1 cellular context compared by ENCODE assay signal in the genomic region with DNA sequence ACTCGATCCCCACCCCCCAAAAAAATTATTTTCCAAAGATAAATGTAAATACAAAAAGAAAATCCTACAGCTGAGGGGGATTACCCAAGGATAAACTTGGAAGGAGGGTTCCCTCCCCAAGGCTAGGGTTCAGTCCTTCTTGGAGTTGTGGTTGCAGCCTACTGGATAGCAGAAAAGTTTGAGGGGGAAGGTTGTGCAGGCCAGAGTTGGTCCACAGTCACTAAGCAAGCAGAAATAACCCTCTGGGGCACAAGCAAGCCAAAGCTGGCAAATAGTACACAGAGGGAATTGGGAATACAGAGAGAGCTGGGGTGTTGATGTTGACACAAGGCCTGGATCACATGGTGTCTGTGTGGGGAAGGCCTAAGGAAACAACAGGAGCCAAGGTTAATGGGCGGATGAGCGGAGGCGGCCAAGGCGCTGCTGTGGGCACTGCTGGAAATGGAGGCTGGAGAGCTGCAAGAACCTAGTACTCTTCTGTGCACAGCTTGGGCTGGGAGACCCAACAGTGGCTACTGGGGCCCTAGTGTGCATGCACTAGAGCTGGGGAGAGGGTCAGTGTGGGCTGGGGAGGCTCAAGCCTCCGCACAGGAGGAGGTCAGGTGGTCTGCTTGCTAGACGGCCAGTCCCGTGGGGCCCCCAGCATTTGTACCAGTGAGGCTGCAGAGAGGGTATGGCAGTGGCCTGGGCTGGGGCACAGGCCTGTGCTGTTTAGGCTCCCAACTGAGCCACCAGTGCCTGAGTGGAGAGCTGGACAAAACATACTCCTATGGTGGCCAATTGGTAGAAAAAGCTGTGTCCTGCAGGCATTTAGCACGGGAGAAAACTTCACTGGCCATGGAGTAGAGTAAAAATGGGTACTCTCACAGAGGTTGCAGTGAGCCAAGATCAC.
TF ChIP-seq lines count a peak whose summit lies in the region.

No MANE protein-coding gene starts in this region.

TF ChIP-seq in H1, 55 proteins besides CTCF, POLR2A, EP300 and RAD21:
- TF ChIP-seq HDAC6 (IDR thresholded peaks at IDR 0.05; ENCODE audit: low read depth, low read length) (no peak), BRCA1 (IDR thresholded peaks at IDR 0.05; ENCODE audit: low read depth, low read length) (no peak), POU5F1 (IDR thresholded peaks at IDR 0.05; ENCODE audit: low read depth, low read length) (no peak), BCL11A (IDR thresholded peaks at IDR 0.05; ENCODE audit: low read depth in 2 of 2, low read length in 2 of 2) (no peak), SIX5 (IDR thresholded peaks at IDR 0.05; ENCODE audit: low read depth, low read length) (no peak), RFX5 (IDR thresholded peaks at IDR 0.05; ENCODE audit: borderline replicate concordance, low read depth, low read length) (no peak), CBX8 (IDR thresholded peaks at IDR 0.05; ENCODE audit: borderline replicate concordance, low read depth, low read length) (no peak), TEAD4 (IDR thresholded peaks at IDR 0.05; ENCODE audit: low read depth, low read length) (no peak), GABPA (IDR thresholded peaks at IDR 0.05; ENCODE audit: borderline replicate concordance, insufficient read depth, low read length) (no peak), NRF1 (IDR thresholded peaks at IDR 0.05; ENCODE audit: low read depth, low read length) (no peak), BACH1 (IDR thresholded peaks at IDR 0.05; ENCODE audit: low read length) (no peak), CREB1 (IDR thresholded peaks at IDR 0.05) (no peak), SAP30 (IDR thresholded peaks at IDR 0.05; ENCODE audit: insufficient read depth, insufficient replicate concordance, low read length) (no peak)
- TF ChIP-seq, protein P1, sequence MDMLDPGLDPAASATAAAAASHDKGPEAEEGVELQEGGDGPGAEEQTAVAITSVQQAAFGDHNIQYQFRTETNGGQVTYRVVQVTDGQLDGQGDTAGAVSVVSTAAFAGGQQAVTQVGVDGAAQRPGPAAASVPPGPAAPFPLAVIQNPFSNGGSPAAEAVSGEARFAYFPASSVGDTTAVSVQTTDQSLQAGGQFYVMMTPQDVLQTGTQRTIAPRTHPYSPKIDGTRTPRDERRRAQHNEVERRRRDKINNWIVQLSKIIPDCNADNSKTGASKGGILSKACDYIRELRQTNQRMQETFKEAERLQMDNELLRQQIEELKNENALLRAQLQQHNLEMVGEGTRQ (IDR thresholded peaks at IDR 0.05; ENCODE audit: low read length) = no peak
